16 cellular contexts compared by ENCODE assay signal in genomic region chr10:43294241-43294658, GRCh38. TPM values are rescaled to one million over a fixed set of nuclear protein-coding genes. Genes with fewer than 3 reads are reported as not detected.
A peak's percentile ranks its signal among the peaks of the same experiment; 100 is the strongest.
DNase-seq lines count a peak whose midpoint lies in the region; ATAC-seq and TF ChIP-seq lines count a peak whose summit lies in the region.
"Had no signal": no experiment of that assay in that cellular context is flagged by ENCODE, and none has a peak within 500 bp of the region (broad histone marks: within the 10 kb centered on the region; RNA-seq: fewer than 3 reads in every experiment).

No MANE protein-coding gene starts in this region.

- H3K9ac ChIP-seq in PC-3 (ENCODE audit: low read length), result no peak overlapping the region

- no TSS peak for BruUV-seq in PC-3 (replicated peaks; lab: Mats Ljungman, UMichigan)

- no peak overlapping the region for H3K27ac ChIP-seq in PC-3 (ENCODE audit: low read length)
- H3K27ac ChIP-seq: RWPE1 had no signal

- POLR2A ChIA-PET in activated CD4-positive, alpha-beta T cell treated with anti-CD3 and anti-CD28 coated beads for 36 hours (lab: Charles Lee), result no interaction called here
- POLR2A ChIA-PET in PC-3 (lab: Charles Lee; ENCODE audit: unreplicated experiment), result no interaction called here

- no peak overlapping the region for H3K4me3 Mint-ChIP-seq in activated CD4-positive, alpha-beta T cell treated with anti-CD3 and anti-CD28 coated beads for 36 hours
- H3K4me3 Mint-ChIP-seq in activated CD4-positive, alpha-beta T cell treated with anti-CD3 and anti-CD28 coated beads, Interleukin-2, amount 10 ng/mL, durations not matched to agents 24 days and 14 days, result peak overlapping the region; percentile 37
- peak overlapping the region; percentile 12 for H3K4me3 Mint-ChIP-seq in activated naive CD4-positive, alpha-beta T cell treated with anti-CD3 and anti-CD28 coated beads, Interleukin-2, amount 10 ng/mL, durations not matched to agents 7 days and 5 days

- H3K9me3 Mint-ChIP-seq in activated CD4-positive, alpha-beta T cell treated with anti-CD3 and anti-CD28 coated beads for 36 hours (ENCODE audit: low read depth), result peaks cover 3% of the 10 kb centered on the region
- peaks cover 3% of the 10 kb centered on the region for H3K9me3 Mint-ChIP-seq in activated CD4-positive, alpha-beta T cell treated with anti-CD3 and anti-CD28 coated beads, Interleukin-2, amount 10 ng/mL, durations not matched to agents 24 days and 14 days
- peaks cover 19% of the 10 kb centered on the region for H3K9me3 Mint-ChIP-seq in activated naive CD4-positive, alpha-beta T cell treated with anti-CD3 and anti-CD28 coated beads, Interleukin-2, amount 10 ng/mL, durations not matched to agents 7 days and 5 days

- peaks cover 26% of the 10 kb centered on the region for H3K4me1 Mint-ChIP-seq in activated CD4-positive, alpha-beta T cell treated with anti-CD3 and anti-CD28 coated beads for 36 hours
- H3K4me1 Mint-ChIP-seq in activated CD4-positive, alpha-beta T cell treated with anti-CD3 and anti-CD28 coated beads, Interleukin-2, amount 10 ng/mL, durations not matched to agents 24 days and 14 days, result peaks cover 53% of the 10 kb centered on the region
- H3K4me1 Mint-ChIP-seq in activated naive CD4-positive, alpha-beta T cell treated with anti-CD3 and anti-CD28 coated beads, Interleukin-2, amount 10 ng/mL, durations not matched to agents 7 days and 5 days, result peaks cover 81% of the 10 kb centered on the region

- CTCF ChIA-PET in activated CD4-positive, alpha-beta T cell treated with anti-CD3 and anti-CD28 coated beads for 36 hours (lab: Charles Lee), result interaction anchor here (0.9 to 5.0 kb wide), 4 partner anchors 13 to 168 kb away, joined by 3 to 43 read pairs (median 9); no protein-coding TSS in a partner anchor
- CTCF ChIA-PET in activated naive CD4-positive, alpha-beta T cell treated with anti-CD3 and anti-CD28 coated beads, Interleukin-2, amount 10 ng/mL, durations not matched to agents 7 days and 5 days (lab: Charles Lee), result interaction anchor here (1.9 to 6.9 kb wide), 3 partner anchors 16 to 56 kb away, joined by 5 to 121 read pairs (median 11); no protein-coding TSS in a partner anchor
- CTCF ChIA-PET in PC-3 (lab: Charles Lee), result no interaction called here

- no peak overlapping the region for H3K27ac Mint-ChIP-seq in activated CD4-positive, alpha-beta T cell treated with anti-CD3 and anti-CD28 coated beads for 36 hours
- peak overlapping the region; percentile 81 for H3K27ac Mint-ChIP-seq in activated CD4-positive, alpha-beta T cell treated with anti-CD3 and anti-CD28 coated beads, Interleukin-2, amount 10 ng/mL, durations not matched to agents 24 days and 14 days
- H3K27ac Mint-ChIP-seq in activated naive CD4-positive, alpha-beta T cell treated with anti-CD3 and anti-CD28 coated beads, Interleukin-2, amount 10 ng/mL, durations not matched to agents 7 days and 5 days, result peak overlapping the region; percentile 88

- H3K27me3 Mint-ChIP-seq in activated CD4-positive, alpha-beta T cell treated with anti-CD3 and anti-CD28 coated beads for 36 hours, result peaks cover 3% of the 10 kb centered on the region
- no peaks in the 10 kb centered on the region for H3K27me3 Mint-ChIP-seq in activated CD4-positive, alpha-beta T cell treated with anti-CD3 and anti-CD28 coated beads, Interleukin-2, amount 10 ng/mL, durations not matched to agents 24 days and 14 days
- H3K27me3 Mint-ChIP-seq in activated naive CD4-positive, alpha-beta T cell treated with anti-CD3 and anti-CD28 coated beads, Interleukin-2, amount 10 ng/mL, durations not matched to agents 7 days and 5 days, result peaks cover 21% of the 10 kb centered on the region

- no peaks in the 10 kb centered on the region for H3K36me3 ChIP-seq in PC-3 (ENCODE audit: low read depth, low read length)

- ATAC-seq in activated CD4-positive, alpha-beta T cell treated with anti-CD3 and anti-CD28 coated beads for 36 hours, result peak; percentile 45
- no peak for ATAC-seq in PC-3
- ATAC-seq in GM19328 (IDR thresholded peaks at IDR 0.05; ENCODE audit: unreplicated experiment), result no peak

- DNase-seq in activated CD4-positive, alpha-beta T cell treated with anti-CD3 and anti-CD28 coated beads for 36 hours, result peak; percentile 50
- DNase-seq in activated CD4-positive, alpha-beta T cell treated with anti-CD3 and anti-CD28 coated beads for 1 hour, result no peak
- DNase-seq in activated CD4-positive, alpha-beta T cell treated with anti-CD3 and anti-CD28 coated beads, Interleukin-2, amount 10 ng/mL, durations not matched to agents 24 days and 14 days, result peak; percentile 87
- peak; percentile 85 for DNase-seq in activated naive CD4-positive, alpha-beta T cell treated with anti-CD3 and anti-CD28 coated beads, Interleukin-2, amount 10 ng/mL, durations not matched to agents 7 days and 5 days
- peak; percentile 27 for DNase-seq in stimulated activated CD8-positive, alpha-beta memory T cell treated with anti-CD3 and anti-CD28 coated beads, Interleukin-7, amount 100 ng/mL, for 4 hours (ENCODE audit: low read depth in 2 of 2)
- DNase-seq in PC-3, result no peak
- no peak for DNase-seq in ecto neural progenitor cell (ENCODE audit: low spot score)
- DNase-seq: 8988T, C1 segment of cervical spinal cord, cortex of kidney, glutamatergic neuron, MM.1S, NCI-H2081, occipital lobe had no signal

- peaks cover 16% of the 10 kb centered on the region for H3K27me3 ChIP-seq in PC-3 (ENCODE audit: low read length)

- H3K36me3 Mint-ChIP-seq in activated CD4-positive, alpha-beta T cell treated with anti-CD3 and anti-CD28 coated beads for 36 hours (ENCODE audit: low read depth), result no peaks in the 10 kb centered on the region
- H3K36me3 Mint-ChIP-seq in activated CD4-positive, alpha-beta T cell treated with anti-CD3 and anti-CD28 coated beads, Interleukin-2, amount 10 ng/mL, durations not matched to agents 24 days and 14 days (ENCODE audit: low read depth), result peaks cover 5% of the 10 kb centered on the region
- H3K36me3 Mint-ChIP-seq in activated naive CD4-positive, alpha-beta T cell treated with anti-CD3 and anti-CD28 coated beads, Interleukin-2, amount 10 ng/mL, durations not matched to agents 7 days and 5 days, result peaks cover 22% of the 10 kb centered on the region

- no peaks in the 10 kb centered on the region for H3K9me2 ChIP-seq in PC-3 (replicated peaks; ENCODE audit: low read length)

- no peak overlapping the region for H2AFZ ChIP-seq in PC-3 (ENCODE audit: low read length)

- no peaks in the 10 kb centered on the region for H3F3A ChIP-seq in PC-3 (ENCODE audit: low read length, unreplicated experiment)

- H4K20me1 ChIP-seq in PC-3 (ENCODE audit: low read length), result no peaks in the 10 kb centered on the region

- H3K4me1 ChIP-seq in PC-3 (ENCODE audit: insufficient read depth, low read length), result 0 out of 2 replicates have a peak, but pooled peaks cover 6% of the 10 kb centered on the region

- intact Hi-C loops in activated CD4-positive, alpha-beta T cell treated with anti-CD3 and anti-CD28 coated beads for 36 hours (cut with DNase I, micrococcal nuclease), result no loop called here
- intact Hi-C loops in activated CD4-positive, alpha-beta T cell treated with anti-CD3 and anti-CD28 coated beads, Interleukin-2, amount 10 ng/mL, durations not matched to agents 24 days and 14 days (cut with micrococcal nuclease), result no loop called here
- intact Hi-C loops in PC-3 (cut with micrococcal nuclease), result no loop called here

- TF ChIP-seq CTCF in PC-3 (conservative IDR thresholded peaks at IDR 0.05; ENCODE audit: low read depth, low read length), result no peak

- H3K4me3 ChIP-seq in PC-3 (ENCODE audit: low read length), result no peak overlapping the region

- H3K9me3 ChIP-seq in PC-3 (ENCODE audit: low read length), result 0 out of 2 replicates have a peak, but pooled peaks cover 4% of the 10 kb centered on the region

- H3K79me2 ChIP-seq in PC-3 (ENCODE audit: low read length), result no peaks in the 10 kb centered on the region

- no peak overlapping the region for H3K4me2 ChIP-seq in PC-3 (ENCODE audit: low read length)

RNA-seq across cellular contexts. Expression of gene RASGEF1A, which starts 27.4 kb away (rescaled TPM):
- under 1 TPM; 0.44 to 0.64 TPM for total RNA-seq in activated CD4-positive, alpha-beta T cell treated with anti-CD3 and anti-CD28 coated beads for 36 hours
- total RNA-seq in activated CD4-positive, alpha-beta T cell treated with anti-CD3 and anti-CD28 coated beads, Interleukin-2, amount 10 ng/mL, durations not matched to agents 24 days and 14 days, result 0.63 and 0.66 TPM in 2 replicates
- total RNA-seq in PC-3 (2014; rRNA removed), result not detected in 2 replicates

Comparison
In these comparisons a context has a peak if more than half of its experiments do, and no peak if none do; other contexts are left out.
1. DNase-seq: peak in activated CD4-positive, alpha-beta T cell treated with anti-CD3 and anti-CD28 coated beads for 36 hours (single experiment), activated CD4-positive, alpha-beta T cell treated with anti-CD3 and anti-CD28 coated beads, Interleukin-2, amount 10 ng/mL, durations not matched to agents 24 days and 14 days (single experiment), activated naive CD4-positive, alpha-beta T cell treated with anti-CD3 and anti-CD28 coated beads, Interleukin-2, amount 10 ng/mL, durations not matched to agents 7 days and 5 days (single experiment) and stimulated activated CD8-positive, alpha-beta memory T cell treated with anti-CD3 and anti-CD28 coated beads, Interleukin-7, amount 100 ng/mL, for 4 hours (2 of 2); none in activated CD4-positive, alpha-beta T cell treated with anti-CD3 and anti-CD28 coated beads for 1 hour (single experiment), PC-3 (single experiment) and ecto neural progenitor cell (single experiment).